Comparison of ENCODE assay signal across 22 cellular contexts in genomic region chr2:65528241-65528574, GRCh38.
DNase-seq lines count a peak whose midpoint lies in the region; ATAC-seq and TF ChIP-seq lines count a peak whose summit lies in the region.
"Had no signal": no experiment of that assay in that cellular context is flagged by ENCODE, and none has a peak within 500 bp of the region (broad histone marks: within the 10 kb centered on the region; RNA-seq: fewer than 3 reads in every experiment).

No MANE protein-coding gene starts in this region.

- intact Hi-C loops in mucosa of descending colon (cut with DNase I, micrococcal nuclease), result no loop called here

- ATAC-seq in foreskin keratinocyte, result peak; percentile 42
- ATAC-seq in mucosa of descending colon, result peak; percentile 63
- ATAC-seq in stimulated activated naive CD8-positive, alpha-beta T cell treated with anti-CD3 and anti-CD28 coated beads, Interleukin-15, Interleukin-2, amounts not matched to agents 100 U/mL and 50 U/mL, for 24 hours, result no peak
- ATAC-seq: GM12878 had no signal

- peaks cover 3% of the 10 kb centered on the region for H3K4me1 ChIP-seq in foreskin keratinocyte
- H3K4me1 ChIP-seq in mucosa of descending colon (ENCODE audit: low read depth), result no peaks in the 10 kb centered on the region
- H3K4me1 ChIP-seq: HAP-1 had no signal

- no peaks in the 10 kb centered on the region for H3K9me3 ChIP-seq in mucosa of descending colon
- H3K9me3 ChIP-seq: BE2C, HAP-1 had no signal

- no peaks in the 10 kb centered on the region for H3K36me3 ChIP-seq in mucosa of descending colon (ENCODE audit: low read depth)
- H3K36me3 ChIP-seq: BE2C, HAP-1 had no signal

- H3K4me3 ChIP-seq in mucosa of descending colon, result no peak overlapping the region
- H3K4me3 ChIP-seq: GM12878, HAP-1, PC-9 had no signal

- H3K27me3 ChIP-seq in foreskin keratinocyte, result peaks cover 6% of the 10 kb centered on the region
- H3K27me3 ChIP-seq: BE2C had no signal

- DNase-seq in DMS153 treated with DMSO at 0.1 percent for 48 hours (lab: John Stamatoyannopoulos, UW; ENCODE audit: unreplicated experiment) (peak; percentile 18), SW480 (ENCODE audit: low spot score) (peak; percentile 21), foreskin keratinocyte (peak in 1 of 2 donors; percentile 64), mucosa of descending colon (no peak), A172 (ENCODE audit: low spot score) (no peak), NAMALWA (ENCODE audit: low spot score) (no peak)
- DNase-seq in stimulated activated naive CD8-positive, alpha-beta T cell treated with anti-CD3 and anti-CD28 coated beads, Interleukin-15, Interleukin-2, amounts not matched to agents 100 U/mL and 50 U/mL, for 24 hours, result no peak
- DNase-seq: BE2C; CD4-positive, CD25-positive, alpha-beta regulatory T cell; COR-L47; DND-41; NCI-H1694; NCI-H2081; NCI-H2171 treated with DMSO at 0.1 percent for 48 hours; NCI-H446 treated with DMSO at 0.1 percent for 48 hours; NCI-H69; PC-9; RPMI8226; SHP77 had no signal

- no peak overlapping the region for H3K27ac ChIP-seq in foreskin keratinocyte
- H3K27ac ChIP-seq: KMS-11, PC-9 had no signal

- TF ChIP-seq CTCF in foreskin keratinocyte (conservative IDR thresholded peaks at IDR 0.05) (no peak), mucosa of descending colon (IDR thresholded peaks at IDR 0.05) (no peak)

Comparison
In these comparisons a context has a peak if more than half of its experiments do, and no peak if none do; other contexts are left out.
1. DNase-seq: peak in DMS153 treated with DMSO at 0.1 percent for 48 hours (single experiment) and SW480 (single experiment); none in mucosa of descending colon (0 of 3), A172 (single experiment), NAMALWA (single experiment) and stimulated activated naive CD8-positive, alpha-beta T cell treated with anti-CD3 and anti-CD28 coated beads, Interleukin-15, Interleukin-2, amounts not matched to agents 100 U/mL and 50 U/mL, for 24 hours (single experiment).